8 cellular contexts compared by ENCODE assay signal in genomic region chr10:119658274-119658673, GRCh38. TPM values are rescaled to one million over a fixed set of nuclear protein-coding genes. Genes with fewer than 3 reads are reported as not detected.
DNase-seq lines count a peak whose midpoint lies in the region; ATAC-seq and TF ChIP-seq lines count a peak whose summit lies in the region.

No MANE protein-coding gene starts in this region.

- H3K27ac Mint-ChIP-seq in activated T-helper 1 cell treated with anti-CD3 and anti-CD28 coated beads, Interleukin-12 subunit alpha, Interleukin-12 subunit beta, Interleukin-2, Interleukin-4 antibody, amounts not matched to agents 30 ng/mL and 10 ng/mL and 1 ng/mL, durations not matched to agents 14 hours and 24 hours and 36 hours: no peak overlapping the region
- no peak overlapping the region for H3K27ac Mint-ChIP-seq in natural killer cell treated with Interleukin-12 subunit alpha and Interleukin-12 subunit beta and Interleukin-15 and Interleukin-18, amount 100 ng/mL, for 72 hours

- peaks cover 62% of the 10 kb centered on the region for H3K4me1 Mint-ChIP-seq in activated T-helper 1 cell treated with anti-CD3 and anti-CD28 coated beads, Interleukin-12 subunit alpha, Interleukin-12 subunit beta, Interleukin-2, Interleukin-4 antibody, amounts not matched to agents 30 ng/mL and 10 ng/mL and 1 ng/mL, durations not matched to agents 14 hours and 24 hours and 36 hours (ENCODE audit: low read depth)
- H3K4me1 Mint-ChIP-seq in natural killer cell treated with Interleukin-12 subunit alpha and Interleukin-12 subunit beta and Interleukin-15 and Interleukin-18, amount 100 ng/mL, for 72 hours (ENCODE audit: low read depth in 2 of 2): peaks cover 17 to 18% of the 10 kb centered on the region in 2 donors

- H3K27me3 ChIP-seq in left ventricle myocardium inferior (ENCODE audit: low read depth): no peaks in the 10 kb centered on the region

- H3K9me3 ChIP-seq in left ventricle myocardium inferior (replicated peaks): no peaks in the 10 kb centered on the region

- H3K4me1 ChIP-seq in left ventricle myocardium inferior: peaks cover 100% of the 10 kb centered on the region

- no peaks in the 10 kb centered on the region for H3K27me3 Mint-ChIP-seq in activated T-helper 1 cell treated with anti-CD3 and anti-CD28 coated beads, Interleukin-12 subunit alpha, Interleukin-12 subunit beta, Interleukin-2, Interleukin-4 antibody, amounts not matched to agents 30 ng/mL and 10 ng/mL and 1 ng/mL, durations not matched to agents 14 hours and 24 hours and 36 hours (ENCODE audit: insufficient read depth)
- no peaks in the 10 kb centered on the region for H3K27me3 Mint-ChIP-seq in natural killer cell treated with Interleukin-12 subunit alpha and Interleukin-12 subunit beta and Interleukin-15 and Interleukin-18, amount 100 ng/mL, for 72 hours

- no peaks in the 10 kb centered on the region for H3K9me3 Mint-ChIP-seq in activated T-helper 1 cell treated with anti-CD3 and anti-CD28 coated beads, Interleukin-12 subunit alpha, Interleukin-12 subunit beta, Interleukin-2, Interleukin-4 antibody, amounts not matched to agents 30 ng/mL and 10 ng/mL and 1 ng/mL, durations not matched to agents 14 hours and 24 hours and 36 hours
- no peaks in the 10 kb centered on the region for H3K9me3 Mint-ChIP-seq in natural killer cell treated with Interleukin-12 subunit alpha and Interleukin-12 subunit beta and Interleukin-15 and Interleukin-18, amount 100 ng/mL, for 72 hours

- TF ChIP-seq CTCF in left ventricle myocardium inferior (IDR thresholded peaks at IDR 0.05; ENCODE audit: borderline replicate concordance) (no peak), retinal pigment epithelial cell (conservative IDR thresholded peaks at IDR 0.05; ENCODE audit: low read depth, low read length) (no peak)

- peak; percentile 18 for DNase-seq in stimulated activated CD4-positive, alpha-beta T cell treated with anti-CD3 and anti-CD28 coated beads, Interleukin-4, amount 100 ng/mL, for 1 hour
- DNase-seq in stimulated activated CD4-positive, alpha-beta T cell treated with anti-CD3 and anti-CD28 coated beads, Interleukin-2, amount 100 ng/mL, for 48 hours: no peak
- peak; percentile 86 for DNase-seq in amniotic stem cell (lab: John Stamatoyannopoulos, UW)
- peak; percentile 80 for DNase-seq in left ventricle myocardium inferior
- peak; percentile 82 for DNase-seq in retinal pigment epithelial cell (ENCODE audit: low read depth)
- DNase-seq in activated T-helper 1 cell treated with anti-CD3 and anti-CD28 coated beads, Interleukin-12 subunit alpha, Interleukin-12 subunit beta, Interleukin-2, Interleukin-4 antibody, amounts not matched to agents 30 ng/mL and 10 ng/mL and 1 ng/mL, durations not matched to agents 14 hours and 24 hours and 36 hours (ENCODE audit: low spot score): no peak
- no peak for DNase-seq in natural killer cell treated with Interleukin-12 subunit alpha and Interleukin-12 subunit beta and Interleukin-15 and Interleukin-18, amount 100 ng/mL, for 72 hours (ENCODE audit: low spot score)

- no peaks in the 10 kb centered on the region for H3K36me3 ChIP-seq in left ventricle myocardium inferior

- peaks cover 17% of the 10 kb centered on the region for H3K36me3 Mint-ChIP-seq in activated T-helper 1 cell treated with anti-CD3 and anti-CD28 coated beads, Interleukin-12 subunit alpha, Interleukin-12 subunit beta, Interleukin-2, Interleukin-4 antibody, amounts not matched to agents 30 ng/mL and 10 ng/mL and 1 ng/mL, durations not matched to agents 14 hours and 24 hours and 36 hours (ENCODE audit: low read depth)
- H3K36me3 Mint-ChIP-seq in natural killer cell treated with Interleukin-12 subunit alpha and Interleukin-12 subunit beta and Interleukin-15 and Interleukin-18, amount 100 ng/mL, for 72 hours: no peaks in the 10 kb centered on the region

- H3K4me3 ChIP-seq in left ventricle myocardium inferior: peak overlapping the region; percentile 82
- H3K4me3 ChIP-seq in retinal pigment epithelial cell (ENCODE audit: low read length): no peak overlapping the region

- H3K4me3 Mint-ChIP-seq in activated T-helper 1 cell treated with anti-CD3 and anti-CD28 coated beads, Interleukin-12 subunit alpha, Interleukin-12 subunit beta, Interleukin-2, Interleukin-4 antibody, amounts not matched to agents 30 ng/mL and 10 ng/mL and 1 ng/mL, durations not matched to agents 14 hours and 24 hours and 36 hours: no peak overlapping the region
- H3K4me3 Mint-ChIP-seq in natural killer cell treated with Interleukin-12 subunit alpha and Interleukin-12 subunit beta and Interleukin-15 and Interleukin-18, amount 100 ng/mL, for 72 hours: no peak overlapping the region

- ATAC-seq in GM19324 (IDR thresholded peaks at IDR 0.05; ENCODE audit: low FRiP score, unreplicated experiment): no peak
- no peak for ATAC-seq in natural killer cell treated with Interleukin-12 subunit alpha and Interleukin-12 subunit beta and Interleukin-15 and Interleukin-18, amount 100 ng/mL, for 72 hours

- intact Hi-C loops in left ventricle myocardium inferior (cut with micrococcal nuclease): no loop called here
- intact Hi-C loops in activated T-helper 1 cell treated with anti-CD3 and anti-CD28 coated beads, Interleukin-12 subunit alpha, Interleukin-12 subunit beta, Interleukin-2, Interleukin-4 antibody, amounts not matched to agents 30 ng/mL and 10 ng/mL and 1 ng/mL, durations not matched to agents 14 hours and 24 hours and 36 hours (cut with micrococcal nuclease): loop anchor here (10.0 kb wide), 1 partner anchor 353 kb away; no protein-coding TSS in a partner anchor

- peak overlapping the region; percentile 94 for H3K27ac ChIP-seq in left ventricle myocardium inferior (replicated peaks)

RNA-seq across cellular contexts. Expression of gene BAG3, which starts 7.1 kb away (rescaled TPM):
- 164 TPM for total RNA-seq in left ventricle myocardium inferior
- total RNA-seq in activated T-helper 1 cell treated with anti-CD3 and anti-CD28 coated beads, Interleukin-12 subunit alpha, Interleukin-12 subunit beta, Interleukin-2, Interleukin-4 antibody, amounts not matched to agents 30 ng/mL and 10 ng/mL and 1 ng/mL, durations not matched to agents 14 hours and 24 hours and 36 hours: 30.4 and 30.5 TPM in 2 replicates
- 10 to 100 TPM; 10.5 to 12.7 TPM for total RNA-seq in natural killer cell treated with Interleukin-12 subunit alpha and Interleukin-12 subunit beta and Interleukin-15 and Interleukin-18, amount 100 ng/mL, for 72 hours

Comparison
In these comparisons a context has a peak if more than half of its experiments do, and no peak if none do; other contexts are left out.
1. DNase-seq: peak in stimulated activated CD4-positive, alpha-beta T cell treated with anti-CD3 and anti-CD28 coated beads, Interleukin-4, amount 100 ng/mL, for 1 hour (single experiment), amniotic stem cell (single experiment), left ventricle myocardium inferior (single experiment) and retinal pigment epithelial cell (single experiment); none in stimulated activated CD4-positive, alpha-beta T cell treated with anti-CD3 and anti-CD28 coated beads, Interleukin-2, amount 100 ng/mL, for 48 hours (0 of 2), activated T-helper 1 cell treated with anti-CD3 and anti-CD28 coated beads, Interleukin-12 subunit alpha, Interleukin-12 subunit beta, Interleukin-2, Interleukin-4 antibody, amounts not matched to agents 30 ng/mL and 10 ng/mL and 1 ng/mL, durations not matched to agents 14 hours and 24 hours and 36 hours (single experiment) and natural killer cell treated with Interleukin-12 subunit alpha and Interleukin-12 subunit beta and Interleukin-15 and Interleukin-18, amount 100 ng/mL, for 72 hours (single experiment).